1 cellular context compared by ENCODE assay signal in genomic region chr7:767941-768729, GRCh38.
TF ChIP-seq lines count a peak whose summit lies in the region.

No MANE protein-coding gene starts in this region.

TF ChIP-seq in HepG2, 621 proteins besides CTCF, POLR2A, EP300 and RAD21:
- TF ChIP-seq MAF1 (CRISPR knock-in tag; IDR thresholded peaks at IDR 0.05; ENCODE audit: borderline replicate concordance) (no peak), AGO2 (optimal IDR thresholded peaks at IDR 0.05; ENCODE audit: low read depth, low read length) (peak; percentile 82)
